Comparison of ENCODE assay signal across 23 cellular contexts in the genomic region with DNA sequence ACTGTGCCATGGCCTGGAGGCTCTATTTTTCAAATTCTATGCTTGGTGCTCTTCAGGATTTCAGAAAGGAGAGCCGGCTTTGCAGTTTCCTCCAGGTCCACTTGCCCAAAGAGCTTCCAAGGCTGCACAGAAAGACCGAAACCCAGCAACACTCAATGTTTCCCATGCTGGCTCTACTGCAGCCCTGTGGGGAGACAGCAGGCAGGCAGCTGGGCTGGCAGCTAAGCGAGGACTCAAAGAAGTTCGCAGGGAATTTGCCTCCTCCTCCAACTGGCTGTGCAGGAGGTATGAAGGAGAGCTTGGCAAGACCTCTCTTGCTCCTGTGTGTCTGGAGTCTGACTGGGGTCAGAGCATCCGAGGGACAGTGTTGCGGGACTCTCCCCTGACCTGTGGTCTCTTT. TPM values are rescaled to one million over a fixed set of nuclear protein-coding genes. Genes with fewer than 3 reads are reported as not detected.
"Had no signal": no experiment of that assay in that cellular context is flagged by ENCODE, and none has a peak within 500 bp of the region (broad histone marks: within the 10 kb centered on the region; RNA-seq: fewer than 3 reads in every experiment).

No MANE protein-coding gene starts in this region.

- H3K36me3 ChIP-seq: ovary, right lobe of liver, suprapubic skin, tibial nerve had no signal

- ATAC-seq: activated CD4-positive, alpha-beta T cell treated with anti-CD3 and anti-CD28 coated beads for 36 hours; left lobe of liver; naive thymus-derived CD8-positive, alpha-beta T cell; right lobe of liver; stimulated activated effector memory CD8-positive, alpha-beta T cell treated with anti-CD3 and anti-CD28 coated beads, Interleukin-12 subunit alpha, Interleukin-12 subunit beta, amount 100 ng/mL, for 72 hours; stimulated activated naive CD8-positive, alpha-beta T cell treated with anti-CD3 and anti-CD28 coated beads, Interleukin-15, amount 100 ng/mL, for 72 hours; T-helper 17 cell had no signal

- H3K27ac ChIP-seq: epithelial cell of prostate, ovary, right lobe of liver, suprapubic skin, tibial nerve had no signal

- H3K4me1 ChIP-seq: right lobe of liver, suprapubic skin, tibial nerve had no signal

- H3K36me3 Mint-ChIP-seq: activated naive CD8-positive, alpha-beta T cell treated with anti-CD3 and anti-CD28 coated beads, Interleukin-2, amount 10 ng/mL, durations not matched to agents 7 days and 5 days; memory B cell; stimulated activated effector memory CD8-positive, alpha-beta T cell treated with anti-CD3 and anti-CD28 coated beads, Interleukin-12 subunit alpha, Interleukin-12 subunit beta, amount 100 ng/mL, for 72 hours had no signal

- H3K27ac Mint-ChIP-seq: activated B cell treated with CpG ODN at 0.5 μM for 24 hours; activated CD4-positive, alpha-beta T cell treated with anti-CD3 and anti-CD28 coated beads for 36 hours; activated naive CD4-positive, alpha-beta T cell treated with anti-CD3 and anti-CD28 coated beads for 36 hours; activated naive CD8-positive, alpha-beta T cell treated with anti-CD3 and anti-CD28 coated beads, Interleukin-2, amount 10 ng/mL, durations not matched to agents 7 days and 5 days; memory B cell; stimulated activated effector memory CD8-positive, alpha-beta T cell treated with anti-CD3 and anti-CD28 coated beads, Interleukin-12 subunit alpha, Interleukin-12 subunit beta, amount 100 ng/mL, for 72 hours; stimulated activated naive CD8-positive, alpha-beta T cell treated with anti-CD3 and anti-CD28 coated beads, Interleukin-15, amount 100 ng/mL, for 72 hours; T-helper 17 cell had no signal

- H3K9me3 ChIP-seq: ovary, right lobe of liver, suprapubic skin, tibial nerve had no signal

- H3K4me1 Mint-ChIP-seq: activated B cell treated with CpG ODN at 0.5 μM for 24 hours; activated CD4-positive, alpha-beta T cell treated with anti-CD3 and anti-CD28 coated beads for 36 hours; activated naive CD8-positive, alpha-beta T cell treated with anti-CD3 and anti-CD28 coated beads, Interleukin-2, amount 10 ng/mL, durations not matched to agents 7 days and 5 days; memory B cell; naive thymus-derived CD8-positive, alpha-beta T cell; stimulated activated effector memory CD8-positive, alpha-beta T cell treated with anti-CD3 and anti-CD28 coated beads, Interleukin-12 subunit alpha, Interleukin-12 subunit beta, amount 100 ng/mL, for 72 hours; stimulated activated naive CD8-positive, alpha-beta T cell treated with anti-CD3 and anti-CD28 coated beads, Interleukin-15, amount 100 ng/mL, for 72 hours; T-helper 17 cell had no signal

- H3K4me3 Mint-ChIP-seq: activated B cell treated with CpG ODN at 0.5 μM for 24 hours; activated CD4-positive, alpha-beta T cell treated with anti-CD3 and anti-CD28 coated beads for 36 hours; activated naive CD4-positive, alpha-beta T cell treated with anti-CD3 and anti-CD28 coated beads for 36 hours; activated naive CD8-positive, alpha-beta T cell treated with anti-CD3 and anti-CD28 coated beads, Interleukin-2, amount 10 ng/mL, durations not matched to agents 7 days and 5 days; memory B cell; naive thymus-derived CD8-positive, alpha-beta T cell; stimulated activated effector memory CD8-positive, alpha-beta T cell treated with anti-CD3 and anti-CD28 coated beads, Interleukin-12 subunit alpha, Interleukin-12 subunit beta, amount 100 ng/mL, for 72 hours; stimulated activated naive CD8-positive, alpha-beta T cell treated with anti-CD3 and anti-CD28 coated beads, Interleukin-15, amount 100 ng/mL, for 72 hours; T-helper 17 cell had no signal

- H3K4me3 ChIP-seq: ovary, right lobe of liver, suprapubic skin, tibial nerve had no signal

- H3K9me3 Mint-ChIP-seq: activated B cell treated with CpG ODN at 0.5 μM for 24 hours; activated naive CD4-positive, alpha-beta T cell treated with anti-CD3 and anti-CD28 coated beads for 36 hours; memory B cell; stimulated activated effector memory CD8-positive, alpha-beta T cell treated with anti-CD3 and anti-CD28 coated beads, Interleukin-12 subunit alpha, Interleukin-12 subunit beta, amount 100 ng/mL, for 72 hours had no signal

- H3K27me3 ChIP-seq: ovary had no signal

- DNase-seq: activated B cell treated with CpG ODN at 0.5 μM for 24 hours; activated CD4-positive, alpha-beta T cell treated with anti-CD3 and anti-CD28 coated beads for 36 hours; activated CD4-positive, alpha-beta T cell treated with anti-CD3 and anti-CD28 coated beads, Interleukin-2, amount 50 U/mL, for 48 hours; activated naive CD4-positive, alpha-beta T cell treated with anti-CD3 and anti-CD28 coated beads for 36 hours; activated naive CD8-positive, alpha-beta T cell treated with anti-CD3 and anti-CD28 coated beads, Interleukin-2, amount 10 ng/mL, durations not matched to agents 7 days and 5 days; activated T-cell treated with anti-CD3 and anti-CD28 coated beads, Interleukin-2, amount 50 U/mL, for 48 hours; amniotic stem cell; cerebellar nuclear complex; foreskin fibroblast; kidney; naive thymus-derived CD8-positive, alpha-beta T cell; ovary; right lobe of liver; small intestine; stimulated activated CD4-positive, alpha-beta T cell treated with anti-CD3 and anti-CD28 coated beads, Interleukin-2, amount 100 ng/mL, for 24 hours; stimulated activated naive CD8-positive, alpha-beta T cell treated with anti-CD3 and anti-CD28 coated beads, Interleukin-15, amount 100 ng/mL, for 72 hours; T-helper 17 cell had no signal

RNA-seq across cellular contexts. Expression of gene ITGA11, which starts 17.4 kb away (rescaled TPM):
- total RNA-seq: activated B cell treated with CpG ODN at 0.5 μM for 24 hours had no signal
